In the genomic region with DNA sequence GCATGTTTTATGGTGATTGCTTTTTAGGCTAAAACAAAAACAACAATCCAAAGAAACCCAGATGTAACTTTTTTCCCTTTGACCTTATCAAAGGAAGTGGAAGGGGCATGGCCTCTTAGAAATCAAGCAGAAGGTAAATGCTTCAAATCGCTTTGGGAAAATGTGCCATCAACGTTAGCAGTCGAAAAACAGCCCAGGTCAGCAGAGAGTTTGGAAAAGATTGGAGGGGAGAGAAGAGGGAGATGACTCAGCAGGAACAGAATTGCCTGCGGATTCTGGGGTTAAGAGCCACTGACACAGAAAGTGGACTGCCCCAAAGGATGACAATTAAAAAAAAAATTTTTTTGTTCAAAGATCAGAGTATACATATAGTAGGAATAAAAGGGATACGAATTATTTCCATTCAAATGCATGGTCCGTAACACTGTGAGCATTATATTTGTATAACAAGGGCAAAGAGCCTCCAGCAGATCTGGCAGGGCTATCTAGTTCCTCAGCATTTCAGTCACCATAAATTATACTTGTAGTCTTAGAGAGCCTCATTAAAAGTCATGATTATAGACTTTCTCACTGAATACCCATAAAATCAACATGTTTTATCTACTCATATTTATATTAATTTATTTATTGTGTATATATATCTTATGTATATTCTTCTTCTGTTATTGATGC, we compare ENCODE assay signal across 18 cellular contexts.
DNase-seq lines count a peak whose midpoint lies in the region; ATAC-seq and TF ChIP-seq lines count a peak whose summit lies in the region.
"Had no signal": no experiment of that assay in that cellular context is flagged by ENCODE, and none has a peak within 500 bp of the region (broad histone marks: within the 10 kb centered on the region; RNA-seq: fewer than 3 reads in every experiment).

No MANE protein-coding gene starts in this region.

- POLR2A ChIA-PET in PC-3 (lab: Charles Lee; ENCODE audit: unreplicated experiment), result no interaction called here

- no peaks in the 10 kb centered on the region for H3K27me3 Mint-ChIP-seq in GM23338 (ENCODE audit: insufficient read depth, low read depth, poor library complexity)
- H3K27me3 Mint-ChIP-seq in neural progenitor cell (ENCODE audit: insufficient read depth, low read depth), result no peaks in the 10 kb centered on the region
- H3K27me3 Mint-ChIP-seq: memory B cell had no signal

- H3K36me3 ChIP-seq in GM23338 (ENCODE audit: insufficient read depth) (no peaks in the 10 kb centered on the region), PC-3 (ENCODE audit: low read depth, low read length) (no peaks in the 10 kb centered on the region), fibroblast of lung (ENCODE audit: control insufficient read depth, insufficient read depth, low read length) (no peaks in the 10 kb centered on the region), neural progenitor cell (no peaks in the 10 kb centered on the region)
- H3K36me3 ChIP-seq: gastroesophageal sphincter, sigmoid colon had no signal

- CTCF ChIA-PET in PC-3 (lab: Charles Lee), result no interaction called here

- DNase-seq in GM23338 (ENCODE audit: low spot score), result peak; percentile 60
- no peak for DNase-seq in PC-3
- peak; percentile 6 to 68 for DNase-seq in fibroblast of lung (ENCODE audit: low read depth in 2 of 2)
- DNase-seq in neural progenitor cell (ENCODE audit: low spot score), result peak; percentile 27
- DNase-seq in NCI-H526 (lab: John Stamatoyannopoulos, UW), result no peak
- DNase-seq in GOT3 (lab: John Stamatoyannopoulos, UW), result no peak
- DNase-seq: activated CD8-positive, alpha-beta memory T cell treated with anti-CD3 and anti-CD28 coated beads for 24 hours; AML-193; NCI-H1105 treated with DMSO at 0.1 percent for 48 hours; NCI-H2171 treated with DMSO at 0.1 percent for 48 hours; occipital lobe; sigmoid colon; stimulated activated CD4-positive, alpha-beta T cell treated with anti-CD3 and anti-CD28 coated beads, Interleukin-2, amount 100 ng/mL, for 48 hours had no signal

- H3K4me1 Mint-ChIP-seq in GM23338 (peaks cover 26% of the 10 kb centered on the region), neural progenitor cell (peaks cover 21% of the 10 kb centered on the region)
- H3K4me1 Mint-ChIP-seq: memory B cell had no signal

- BruUV-seq in PC-3 (replicated peaks; lab: Mats Ljungman, UMichigan), result no TSS peak

- H2AFZ ChIP-seq in GM23338 (no peak overlapping the region), PC-3 (ENCODE audit: low read length) (0 out of 2 replicates have a peak overlapping the region, but pooled peaks have one; percentile 53), fibroblast of lung (ENCODE audit: low read length) (no peak overlapping the region), neural progenitor cell (replicated peaks) (peak overlapping the region; percentile 95)

- peak overlapping the region; percentile 18; the same call in 1 of the 2 replicates for H3K4me3 ChIP-seq in GM23338
- no peak overlapping the region for H3K4me3 ChIP-seq in PC-3 (ENCODE audit: low read length)
- H3K4me3 ChIP-seq in fibroblast of lung (replicated peaks in 1 of 4; ENCODE audit: control extremely low read depth in 1 of 4, insufficient read depth in 1 of 4, low read depth in 3 of 4, low read length in 4 of 4), result no peak overlapping the region
- no peak overlapping the region for H3K4me3 ChIP-seq in neural progenitor cell
- H3K4me3 ChIP-seq: gastroesophageal sphincter, sigmoid colon had no signal

- H3K9me2 ChIP-seq in GM23338 (ENCODE audit: insufficient read depth), result no peaks in the 10 kb centered on the region
- no peaks in the 10 kb centered on the region for H3K9me2 ChIP-seq in PC-3 (replicated peaks; ENCODE audit: low read length)

- ATAC-seq in GM23338 (peak; percentile 67), PC-3 (no peak), GM18873 (IDR thresholded peaks at IDR 0.05; ENCODE audit: low FRiP score, unreplicated experiment) (no peak)
- ATAC-seq: gastroesophageal sphincter, Right ventricle myocardium inferior had no signal

- H3K9me3 ChIP-seq in PC-3 (ENCODE audit: low read length) (no peaks in the 10 kb centered on the region), fibroblast of lung (ENCODE audit: control insufficient read depth, insufficient read depth, low read depth, low read length) (no peaks in the 10 kb centered on the region), neural progenitor cell (ENCODE audit: low read depth) (no peaks in the 10 kb centered on the region)
- H3K9me3 ChIP-seq: gastroesophageal sphincter, sigmoid colon had no signal

- H3K4me3 Mint-ChIP-seq in GM23338 (peak overlapping the region; percentile 25; the same call in 2 of the 3 replicates), neural progenitor cell (no peak overlapping the region)
- H3K4me3 Mint-ChIP-seq: memory B cell; T-helper 1 cell treated with Interleukin-12 subunit alpha and Interleukin-12 subunit beta and Interleukin-4 antibody, amounts not matched to agents 30 μg/mL and 1 μg/mL, for 36 hours had no signal

- intact Hi-C loops in PC-3 (cut with micrococcal nuclease), result no loop called here

- H3K9ac ChIP-seq in PC-3 (ENCODE audit: low read length) (no peak overlapping the region), fibroblast of lung (ENCODE audit: insufficient read depth, low read length) (no peak overlapping the region), neural progenitor cell (no peak overlapping the region)

- H3K4me2 ChIP-seq in GM23338 (peak overlapping the region; percentile 32; the same call in 1 of the 2 replicates), PC-3 (ENCODE audit: low read length) (no peak overlapping the region), fibroblast of lung (ENCODE audit: extremely low read depth, insufficient read depth, low read length) (no peak overlapping the region), neural progenitor cell (peak overlapping the region; percentile 25)

- H3K4me1 ChIP-seq in GM23338 (ENCODE audit: insufficient read depth) (peaks cover 26% of the 10 kb centered on the region), PC-3 (ENCODE audit: insufficient read depth, low read length) (peaks cover 22% of the 10 kb centered on the region), fibroblast of lung (ENCODE audit: control insufficient read depth, extremely low read depth, insufficient read depth, low read length) (no peaks in the 10 kb centered on the region), neural progenitor cell (peaks cover 13% of the 10 kb centered on the region)
- H3K4me1 ChIP-seq: gastroesophageal sphincter, sigmoid colon had no signal

- no peaks in the 10 kb centered on the region for H4K20me1 ChIP-seq in GM23338 (replicated peaks; ENCODE audit: insufficient read depth)
- H4K20me1 ChIP-seq in PC-3 (ENCODE audit: low read length), result no peaks in the 10 kb centered on the region
- no peaks in the 10 kb centered on the region for H4K20me1 ChIP-seq in fibroblast of lung (ENCODE audit: control insufficient read depth, extremely low read depth, insufficient read depth, low read length)
- no peaks in the 10 kb centered on the region for H4K20me1 ChIP-seq in neural progenitor cell (ENCODE audit: low read depth)

- H3K9me3 Mint-ChIP-seq in GM23338 (no peaks in the 10 kb centered on the region), neural progenitor cell (no peaks in the 10 kb centered on the region)
- H3K9me3 Mint-ChIP-seq: memory B cell; T-helper 1 cell treated with Interleukin-12 subunit alpha and Interleukin-12 subunit beta and Interleukin-4 antibody, amounts not matched to agents 30 μg/mL and 1 μg/mL, for 36 hours had no signal

- H3K27me3 ChIP-seq in GM23338 (ENCODE audit: insufficient read depth) (no peaks in the 10 kb centered on the region), PC-3 (ENCODE audit: low read length) (no peaks in the 10 kb centered on the region), fibroblast of lung (ENCODE audit: control insufficient read depth, insufficient read depth, low read length) (no peaks in the 10 kb centered on the region), neural progenitor cell (no peaks in the 10 kb centered on the region)
- H3K27me3 ChIP-seq: gastroesophageal sphincter, sigmoid colon had no signal

- H3K27ac Mint-ChIP-seq in GM23338, result peak overlapping the region; percentile 95
- no peak overlapping the region for H3K27ac Mint-ChIP-seq in neural progenitor cell
- H3K27ac Mint-ChIP-seq: memory B cell; T-helper 1 cell treated with Interleukin-12 subunit alpha and Interleukin-12 subunit beta and Interleukin-4 antibody, amounts not matched to agents 30 μg/mL and 1 μg/mL, for 36 hours had no signal

- no peak for TF ChIP-seq CTCF in GM23338 (conservative IDR thresholded peaks at IDR 0.05; ENCODE audit: low read depth in 2 of 2)
- TF ChIP-seq CTCF in PC-3 (conservative IDR thresholded peaks at IDR 0.05; ENCODE audit: low read depth, low read length), result no peak
- TF ChIP-seq CTCF in fibroblast of lung (conservative IDR thresholded peaks at IDR 0.05 in 1 of 2, IDR thresholded peaks at IDR 0.05 in 1 of 2; ENCODE audit: low read depth in 1 of 2, low read length in 2 of 2), result no peak
- TF ChIP-seq CTCF in neural progenitor cell (IDR thresholded peaks at IDR 0.05), result no peak

- H3K27ac ChIP-seq in GM23338 (ENCODE audit: low read depth), result peak overlapping the region; percentile 80
- H3K27ac ChIP-seq in PC-3 (ENCODE audit: low read length), result no peak overlapping the region
- no peak overlapping the region for H3K27ac ChIP-seq in fibroblast of lung (ENCODE audit: insufficient read depth, low read length)
- H3K27ac ChIP-seq in neural progenitor cell, result no peak overlapping the region
- H3K27ac ChIP-seq: gastroesophageal sphincter, sigmoid colon had no signal

- H3F3A ChIP-seq in GM23338 (replicated peaks; ENCODE audit: low read depth) (no peaks in the 10 kb centered on the region), PC-3 (ENCODE audit: low read length, unreplicated experiment) (peaks cover 3% of the 10 kb centered on the region), neural progenitor cell (ENCODE audit: low read depth) (no peaks in the 10 kb centered on the region)

- H3K79me2 ChIP-seq in GM23338 (replicated peaks; ENCODE audit: insufficient read depth) (no peaks in the 10 kb centered on the region), PC-3 (ENCODE audit: low read length) (no peaks in the 10 kb centered on the region), fibroblast of lung (ENCODE audit: control insufficient read depth, insufficient read depth, low read length) (no peaks in the 10 kb centered on the region), neural progenitor cell (ENCODE audit: low read depth) (no peaks in the 10 kb centered on the region)

- H3K36me3 Mint-ChIP-seq in GM23338 (ENCODE audit: low read depth) (no peaks in the 10 kb centered on the region), neural progenitor cell (no peaks in the 10 kb centered on the region)
- H3K36me3 Mint-ChIP-seq: memory B cell had no signal

TF ChIP-seq in GM23338, 12 proteins besides CTCF, POLR2A, EP300 and RAD21:
- TF ChIP-seq POLR2AphosphoS5 (IDR thresholded peaks at IDR 0.05; ENCODE audit: low read depth) (no peak), NANOG (IDR thresholded peaks at IDR 0.05; ENCODE audit: borderline replicate concordance) (peak; percentile 33; the same call in 1 of the 2 replicates)

Comparison
In these comparisons a context has a peak if more than half of its experiments do, and no peak if none do; other contexts are left out.
1. DNase-seq: peak in GM23338 (single experiment), fibroblast of lung (2 of 2) and neural progenitor cell (single experiment); none in PC-3 (single experiment), NCI-H526 (0 of 2) and GOT3 (single experiment).
2. H2AFZ ChIP-seq: peak in PC-3 (single experiment) and neural progenitor cell (single experiment); none in GM23338 (single experiment) and fibroblast of lung (single experiment).
3. H3K4me2 ChIP-seq: peak in GM23338 (single experiment) and neural progenitor cell (single experiment); none in PC-3 (single experiment) and fibroblast of lung (single experiment).